ENCODE assay signal across 23 cellular contexts in the genomic region with DNA sequence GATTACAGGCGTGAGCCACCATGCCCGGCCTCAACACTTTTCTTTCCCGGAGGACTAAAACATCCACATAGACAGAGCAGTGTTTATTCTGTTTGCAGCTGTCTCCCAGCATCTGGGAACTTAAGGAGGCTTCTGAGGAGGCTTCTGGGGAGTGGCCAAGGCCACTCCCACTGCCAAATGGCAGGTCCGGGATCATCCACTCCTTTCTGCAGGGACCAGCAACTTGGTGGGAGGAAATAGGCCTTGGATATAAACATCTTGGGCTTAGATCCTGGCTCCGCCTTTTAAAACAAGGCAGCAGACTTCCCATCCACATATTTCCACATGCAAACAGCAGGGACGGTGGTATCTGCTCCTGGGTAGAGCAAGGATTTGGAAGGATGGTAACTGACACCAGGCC. TPM values are rescaled to one million over a fixed set of nuclear protein-coding genes. Genes with fewer than 3 reads are reported as not detected.
A peak's percentile ranks its signal among the peaks of the same experiment; 100 is the strongest.
DNase-seq lines count a peak whose midpoint lies in the region; ATAC-seq and TF ChIP-seq lines count a peak whose summit lies in the region.
"Had no signal": no experiment of that assay in that cellular context is flagged by ENCODE, and none has a peak within 500 bp of the region (broad histone marks: within the 10 kb centered on the region; RNA-seq: fewer than 3 reads in every experiment).

No MANE protein-coding gene starts in this region.

- POLR2A ChIA-PET in activated CD4-positive, alpha-beta T cell treated with anti-CD3 and anti-CD28 coated beads for 36 hours (lab: Charles Lee) = no interaction called here

- no peaks in the 10 kb centered on the region for H3K9me3 Mint-ChIP-seq in activated CD4-positive, alpha-beta T cell treated with anti-CD3 and anti-CD28 coated beads for 36 hours (ENCODE audit: low read depth)
- H3K9me3 Mint-ChIP-seq: activated naive CD8-positive, alpha-beta T cell treated with anti-CD3 and anti-CD28 coated beads, Interleukin-2, amount 10 ng/mL, durations not matched to agents 7 days and 5 days; activated T-helper 17 cell treated with anti-CD3 and anti-CD28 coated beads, Interleukin-2, amount 50 U/mL, for 72 hours; stimulated activated naive CD8-positive, alpha-beta T cell treated with anti-CD3 and anti-CD28 coated beads, Interleukin-15, amount 100 ng/mL, for 72 hours had no signal

- peaks cover 58% of the 10 kb centered on the region for H3K36me3 Mint-ChIP-seq in activated CD4-positive, alpha-beta T cell treated with anti-CD3 and anti-CD28 coated beads for 36 hours (ENCODE audit: low read depth)

- peak; percentile 33 for DNase-seq in AG10803 (ENCODE audit: low read depth)
- peak; percentile 53 for DNase-seq in MG63
- no peak for DNase-seq in esophagus muscularis mucosa (ENCODE audit: extremely low spot score)
- peak in 1 of 2 donors; percentile 56 for DNase-seq in psoas muscle
- DNase-seq in activated CD4-positive, alpha-beta T cell treated with anti-CD3 and anti-CD28 coated beads for 36 hours = no peak
- DNase-seq in NOMO-1 treated with DMSO at 0.1 percent for 48 hours (lab: John Stamatoyannopoulos, UW; ENCODE audit: unreplicated experiment) = no peak
- DNase-seq: activated CD4-positive, CD25-positive, alpha-beta regulatory T cell treated with anti-CD3 and anti-CD28 coated beads, Interleukin-2, amount 50 U/mL, for 72 hours; activated naive CD8-positive, alpha-beta T cell treated with anti-CD3 and anti-CD28 coated beads, Interleukin-2, amount 10 ng/mL, durations not matched to agents 7 days and 5 days; BE2C; GDM1; islet precursor cell; NCI-H1105; Peyer's patch; retina; stimulated activated naive CD8-positive, alpha-beta T cell treated with anti-CD3 and anti-CD28 coated beads, Interleukin-15, amount 100 ng/mL, for 72 hours had no signal

- peaks cover 19% of the 10 kb centered on the region for H3K4me1 Mint-ChIP-seq in activated CD4-positive, alpha-beta T cell treated with anti-CD3 and anti-CD28 coated beads for 36 hours

- TF ChIP-seq CTCF in AG10803 (conservative IDR thresholded peaks at IDR 0.05; ENCODE audit: low read length) (no peak), esophagus muscularis mucosa (IDR thresholded peaks at IDR 0.05) (no peak), psoas muscle (IDR thresholded peaks at IDR 0.05) (no peak)

- H3K4me1 ChIP-seq in esophagus muscularis mucosa = peaks cover 28 to 66% (median 57%) of the 10 kb centered on the region in 4 donors
- H3K4me1 ChIP-seq in psoas muscle = peaks cover 42% of the 10 kb centered on the region

- peaks cover 74% of the 10 kb centered on the region for H3K36me3 ChIP-seq in MG63
- peaks cover 23 to 40% (median 31%) of the 10 kb centered on the region in 4 donors for H3K36me3 ChIP-seq in esophagus muscularis mucosa
- peaks cover 0 to 60% of the 10 kb centered on the region in 2 donors for H3K36me3 ChIP-seq in psoas muscle (ENCODE audit: insufficient read depth in 1 of 2, low read depth in 1 of 2)

- H3K27me3 ChIP-seq in MG63 (no peaks in the 10 kb centered on the region), esophagus muscularis mucosa (no peaks in the 10 kb centered on the region), psoas muscle (ENCODE audit: insufficient read depth in 3 of 3, low read length in 2 of 3) (no peaks in the 10 kb centered on the region)
- H3K27me3 ChIP-seq: BE2C, hepatocyte, neutrophil, Peyer's patch had no signal

- H3K27ac Mint-ChIP-seq in activated CD4-positive, alpha-beta T cell treated with anti-CD3 and anti-CD28 coated beads for 36 hours = no peak overlapping the region
- H3K27ac Mint-ChIP-seq: activated naive CD8-positive, alpha-beta T cell treated with anti-CD3 and anti-CD28 coated beads, Interleukin-2, amount 10 ng/mL, durations not matched to agents 7 days and 5 days; activated T-helper 17 cell treated with anti-CD3 and anti-CD28 coated beads, Interleukin-2, amount 50 U/mL, for 72 hours had no signal

- ATAC-seq in psoas muscle (peak; percentile 3 to 60 (median 28)), GM18909 (IDR thresholded peaks at IDR 0.05; ENCODE audit: poor library complexity, unreplicated experiment) (no peak)
- ATAC-seq in activated CD4-positive, alpha-beta T cell treated with anti-CD3 and anti-CD28 coated beads for 36 hours = no peak
- ATAC-seq: activated T-helper 17 cell treated with anti-CD3 and anti-CD28 coated beads, Interleukin-2, amount 50 U/mL, for 72 hours; stimulated activated naive CD8-positive, alpha-beta T cell treated with anti-CD3 and anti-CD28 coated beads, Interleukin-15, amount 100 ng/mL, for 72 hours had no signal

- 28% methylated on average over 6 of the region's 6 CpGs for WGBS in esophagus muscularis mucosa
- WGBS in psoas muscle, 3 donors = 37 to 45% (median 38%) methylated on average over 6 of the region's 6 CpGs

- no peak overlapping the region for H3K4me3 ChIP-seq in AG10803 (ENCODE audit: low read length)
- no peak overlapping the region for H3K4me3 ChIP-seq in MG63
- H3K4me3 ChIP-seq in esophagus muscularis mucosa = no peak overlapping the region
- H3K4me3 ChIP-seq in psoas muscle = no peak overlapping the region
- H3K4me3 ChIP-seq: hepatocyte, Peyer's patch had no signal

- no peaks in the 10 kb centered on the region for H3K9me3 ChIP-seq in MG63
- H3K9me3 ChIP-seq in esophagus muscularis mucosa = no peaks in the 10 kb centered on the region
- no peaks in the 10 kb centered on the region for H3K9me3 ChIP-seq in psoas muscle
- H3K9me3 ChIP-seq: BE2C, neutrophil, Peyer's patch had no signal

- no peak overlapping the region for H3K4me3 Mint-ChIP-seq in activated CD4-positive, alpha-beta T cell treated with anti-CD3 and anti-CD28 coated beads for 36 hours
- H3K4me3 Mint-ChIP-seq: activated naive CD8-positive, alpha-beta T cell treated with anti-CD3 and anti-CD28 coated beads, Interleukin-2, amount 10 ng/mL, durations not matched to agents 7 days and 5 days; activated T-helper 17 cell treated with anti-CD3 and anti-CD28 coated beads, Interleukin-2, amount 50 U/mL, for 72 hours; stimulated activated naive CD8-positive, alpha-beta T cell treated with anti-CD3 and anti-CD28 coated beads, Interleukin-15, amount 100 ng/mL, for 72 hours had no signal

- intact Hi-C loops in esophagus muscularis mucosa (cut with DNase I) (loop anchor here (5.0 kb wide), 1 partner anchor 36 kb away; no protein-coding TSS in a partner anchor), psoas muscle (cut with DNase I) (loop anchor here (1.0 to 5.0 kb wide), 2 partner anchors 110 to 111 kb away; no protein-coding TSS in a partner anchor)
- intact Hi-C loops in activated CD4-positive, alpha-beta T cell treated with anti-CD3 and anti-CD28 coated beads for 36 hours (cut with DNase I, micrococcal nuclease) = loop anchor here (2.0 to 5.0 kb wide), 3 partner anchors 36 to 45 kb away; partner anchors contain the start of gene MAP3K14 (in 1 of the 2)

- H3K27ac ChIP-seq in esophagus muscularis mucosa (replicated peaks in 1 of 4) (peak overlapping the region; percentile 20 to 99 (median 58)), psoas muscle (peak overlapping the region; percentile 73)
- H3K27ac ChIP-seq: hepatocyte, neutrophil had no signal

- TF ChIP-seq POLR2A in esophagus muscularis mucosa (IDR thresholded peaks at IDR 0.05; ENCODE audit: low read depth) = no peak

- no peaks in the 10 kb centered on the region for H3K27me3 Mint-ChIP-seq in activated CD4-positive, alpha-beta T cell treated with anti-CD3 and anti-CD28 coated beads for 36 hours
- H3K27me3 Mint-ChIP-seq: activated naive CD8-positive, alpha-beta T cell treated with anti-CD3 and anti-CD28 coated beads, Interleukin-2, amount 10 ng/mL, durations not matched to agents 7 days and 5 days; activated T-helper 17 cell treated with anti-CD3 and anti-CD28 coated beads, Interleukin-2, amount 50 U/mL, for 72 hours; stimulated activated naive CD8-positive, alpha-beta T cell treated with anti-CD3 and anti-CD28 coated beads, Interleukin-15, amount 100 ng/mL, for 72 hours had no signal

- CTCF ChIA-PET in activated CD4-positive, alpha-beta T cell treated with anti-CD3 and anti-CD28 coated beads for 36 hours (lab: Charles Lee) = interaction anchor here (1.0 to 5.8 kb wide), 16 partner anchors 9 to 132 kb away, joined by 3 to 167 read pairs (median 18); partner anchors contain the start of gene FMNL1

- TF ChIP-seq EP300 in esophagus muscularis mucosa (IDR thresholded peaks at IDR 0.05) = no peak

RNA-seq across cellular contexts. Expression of gene SPATA32, which starts 14.1 kb away (rescaled TPM):
- total RNA-seq in MG63 (2014; rRNA removed; shearing (Covaris generic); ENCODE audit: low replicate concordance) = not detected in 2 replicates
- total RNA-seq in esophagus muscularis mucosa = not detected
- under 1 TPM in 1 of 4 donors, not detected in 3; 0.11 TPM for total RNA-seq in psoas muscle
- not detected for polyA plus RNA-seq in psoas muscle
- total RNA-seq in activated CD4-positive, alpha-beta T cell treated with anti-CD3 and anti-CD28 coated beads for 36 hours = under 1 TPM; 0.21 to 0.25 TPM
- total RNA-seq: cardiac septum, fibroblast of lung, hepatocyte, mesenteric fat pad, Peyer's patch, ureter had no signal
- polyA plus RNA-seq: fibroblast of lung had no signal

RNA-seq across cellular contexts. Expression of gene MAP3K14, which starts 40.8 kb away (rescaled TPM):
- 13.4 and 18.7 TPM in 2 replicates for total RNA-seq in MG63 (2014; rRNA removed; shearing (Covaris generic); ENCODE audit: low replicate concordance)
- total RNA-seq in esophagus muscularis mucosa (10 to 100 TPM in 3 of 4 donors, 1 to 10 TPM in 1; 7.8 to 26.5 (median 10.6) TPM), psoas muscle (10 to 100 TPM; 21.8 to 53.5 (median 30.1) TPM)
- polyA plus RNA-seq in psoas muscle = 10 to 100 TPM; 12.4 to 28.1 (median 24.6) TPM
- 10 to 100 TPM; 50.3 to 52.5 TPM for total RNA-seq in activated CD4-positive, alpha-beta T cell treated with anti-CD3 and anti-CD28 coated beads for 36 hours

RNA-seq across cellular contexts. Expression of gene FMNL1, which starts 54.3 kb away (rescaled TPM):
- 4.3 and 9.0 TPM in 2 replicates for total RNA-seq in MG63 (2014; rRNA removed; shearing (Covaris generic); ENCODE audit: low replicate concordance)
- total RNA-seq in esophagus muscularis mucosa (10 to 100 TPM; 11.0 to 26.7 (median 19.6) TPM), psoas muscle (1 to 10 TPM; 5.4 to 6.5 (median 6.0) TPM)
- polyA plus RNA-seq in psoas muscle = 1 to 10 TPM; 1.8 to 2.4 (median 2.3) TPM
- 100 to 1,000 TPM; 268 to 295 TPM for total RNA-seq in activated CD4-positive, alpha-beta T cell treated with anti-CD3 and anti-CD28 coated beads for 36 hours

Comparison
In these comparisons a context has a peak if more than half of its experiments do, and no peak if none do; other contexts are left out.
1. DNase-seq: peak in AG10803 (single experiment) and MG63 (single experiment); none in esophagus muscularis mucosa (single experiment), activated CD4-positive, alpha-beta T cell treated with anti-CD3 and anti-CD28 coated beads for 36 hours (single experiment) and NOMO-1 treated with DMSO at 0.1 percent for 48 hours (single experiment).
2. ATAC-seq: peak in psoas muscle (4 of 4); none in activated CD4-positive, alpha-beta T cell treated with anti-CD3 and anti-CD28 coated beads for 36 hours (single experiment) and GM18909 (single experiment).
3. RNA of gene FMNL1, which starts 54.3 kb away (total RNA-seq): 268 to 295 TPM in activated CD4-positive, alpha-beta T cell treated with anti-CD3 and anti-CD28 coated beads for 36 hours; 11.0 to 26.7 TPM in esophagus muscularis mucosa, 4.3 to 9.0 TPM in MG63 and 5.4 to 6.5 TPM in psoas muscle; every median in the first group is over 4 times any median in the second.